In the genomic region with DNA sequence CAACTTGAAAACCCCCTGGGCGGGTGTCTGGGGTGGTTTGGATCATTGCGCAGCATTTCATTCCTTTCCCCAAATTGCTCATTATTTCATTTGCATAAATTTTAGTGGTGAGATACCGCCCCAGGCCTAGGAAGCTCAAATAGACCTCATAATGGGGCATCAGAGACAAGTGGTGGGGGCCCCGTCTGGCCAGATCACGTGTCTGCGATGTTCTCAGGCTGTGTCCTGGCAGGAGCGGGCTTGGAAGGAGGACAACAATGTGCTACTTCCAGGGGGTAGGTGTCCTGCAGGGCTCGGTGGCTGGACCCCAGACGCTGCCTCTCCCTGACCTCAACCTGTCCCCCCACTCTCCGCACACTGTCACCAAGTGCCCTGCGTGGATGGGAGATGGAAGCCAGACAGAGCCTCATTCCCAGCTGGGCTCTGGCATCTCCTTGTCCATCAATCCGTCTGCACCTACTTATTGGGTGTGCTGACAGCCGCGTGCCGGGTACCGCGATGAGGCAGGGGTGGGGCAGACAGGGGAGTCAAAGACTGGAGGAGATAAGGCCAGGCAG, we compare ENCODE assay signal across 18 cellular contexts.
DNase-seq lines count a peak whose midpoint lies in the region; ATAC-seq lines count a peak whose summit lies in the region.
"Had no signal": no experiment of that assay in that cellular context is flagged by ENCODE, and none has a peak within 500 bp of the region (broad histone marks: within the 10 kb centered on the region; RNA-seq: fewer than 3 reads in every experiment).

No MANE protein-coding gene starts in this region.

- DNase-seq in activated CD4-positive, alpha-beta T cell treated with anti-CD3 and anti-CD28 coated beads for 36 hours: no peak
- no peak for DNase-seq in activated CD4-positive, alpha-beta T cell treated with anti-CD3 and anti-CD28 coated beads, Interleukin-2, amount 50 U/mL, for 1 hour
- DNase-seq in Right ventricle myocardium superior (peak; percentile 74), islet precursor cell (peak; percentile 90), NCI-H146 treated with DMSO at 0.1 percent for 48 hours (lab: John Stamatoyannopoulos, UW; ENCODE audit: unreplicated experiment) (no peak), amniotic stem cell (lab: John Stamatoyannopoulos, UW) (no peak), NOMO-1 treated with dmso at 0.1 percent for 144 hours (lab: John Stamatoyannopoulos, UW; ENCODE audit: unreplicated experiment) (no peak)
- DNase-seq: 8988T, C1 segment of cervical spinal cord, DMS153, GM23248, HFFc6, KG1, NCI-H1105, NCI-H187 treated with DMSO at 0.1 percent for 48 hours, NCI-H446, SHP77 had no signal

- H3K27ac Mint-ChIP-seq in activated CD4-positive, alpha-beta T cell treated with anti-CD3 and anti-CD28 coated beads for 36 hours: no peak overlapping the region
- H3K27ac Mint-ChIP-seq: HFFc6 had no signal

- no peaks in the 10 kb centered on the region for H3K9me3 Mint-ChIP-seq in activated CD4-positive, alpha-beta T cell treated with anti-CD3 and anti-CD28 coated beads for 36 hours (ENCODE audit: low read depth)

- CTCF ChIA-PET in activated CD4-positive, alpha-beta T cell treated with anti-CD3 and anti-CD28 coated beads for 36 hours (lab: Charles Lee): no interaction called here

- intact Hi-C loops in activated CD4-positive, alpha-beta T cell treated with anti-CD3 and anti-CD28 coated beads for 36 hours (cut with DNase I, micrococcal nuclease): no loop called here
- intact Hi-C loops in Right ventricle myocardium superior (cut with DNase I): no loop called here

- POLR2A ChIA-PET in activated CD4-positive, alpha-beta T cell treated with anti-CD3 and anti-CD28 coated beads for 36 hours (lab: Charles Lee): no interaction called here

- no peaks in the 10 kb centered on the region for H3K36me3 Mint-ChIP-seq in activated CD4-positive, alpha-beta T cell treated with anti-CD3 and anti-CD28 coated beads for 36 hours (ENCODE audit: low read depth)

- H3K27me3 Mint-ChIP-seq in activated CD4-positive, alpha-beta T cell treated with anti-CD3 and anti-CD28 coated beads for 36 hours: peaks cover 8% of the 10 kb centered on the region

- peak; percentile 47 for ATAC-seq in activated CD4-positive, alpha-beta T cell treated with anti-CD3 and anti-CD28 coated beads for 36 hours
- ATAC-seq in Right ventricle myocardium superior (ENCODE audit: poor library complexity) (peak; percentile 95), HG03280 (IDR thresholded peaks at IDR 0.05; ENCODE audit: unreplicated experiment) (no peak)

- H3K4me1 Mint-ChIP-seq in activated CD4-positive, alpha-beta T cell treated with anti-CD3 and anti-CD28 coated beads for 36 hours: no peaks in the 10 kb centered on the region

- no peak overlapping the region for H3K4me3 Mint-ChIP-seq in activated CD4-positive, alpha-beta T cell treated with anti-CD3 and anti-CD28 coated beads for 36 hours
- H3K4me3 Mint-ChIP-seq: HFFc6 had no signal

Comparison
In these comparisons a context has a peak if more than half of its experiments do, and no peak if none do; other contexts are left out.
1. DNase-seq: peak in Right ventricle myocardium superior (single experiment) and islet precursor cell (single experiment); none in activated CD4-positive, alpha-beta T cell treated with anti-CD3 and anti-CD28 coated beads for 36 hours (single experiment), activated CD4-positive, alpha-beta T cell treated with anti-CD3 and anti-CD28 coated beads, Interleukin-2, amount 50 U/mL, for 1 hour (single experiment), NCI-H146 treated with DMSO at 0.1 percent for 48 hours (single experiment), amniotic stem cell (single experiment) and NOMO-1 treated with dmso at 0.1 percent for 144 hours (single experiment).